ENCODE assay signal across 8 cellular contexts in genomic region chr10:90319188-90319914, GRCh38.
DNase-seq lines count a peak whose midpoint lies in the region; ATAC-seq and FAIRE-seq lines count a peak whose summit lies in the region.

No MANE protein-coding gene starts in this region.

- ATAC-seq in GM18873 (IDR thresholded peaks at IDR 0.05; ENCODE audit: low FRiP score, unreplicated experiment) (peak; percentile 93), HG03045 (IDR thresholded peaks at IDR 0.05; ENCODE audit: unreplicated experiment) (peak; percentile 73), left colon (no peak)

- peak; percentile 99 for FAIRE-seq in RCC 7860 (lab: Jason Lieb, UNC)

- peak; percentile 47 for DNase-seq in Ammon's horn (ENCODE audit: low spot score)
- peak; percentile 95 for DNase-seq in RCC 7860 (ENCODE audit: low spot score)
- peak; percentile 85 for DNase-seq in glomerular visceral epithelial cell (ENCODE audit: extremely low spot score)
- no peak for DNase-seq in NCI-H187 (lab: John Stamatoyannopoulos, UW)
- no peak for DNase-seq in cerebellum (ENCODE audit: low spot score)
- DNase-seq in left colon: no peak

- intact Hi-C loops in left colon (cut with DNase I, micrococcal nuclease): no loop called here

Comparison
In these comparisons a context has a peak if more than half of its experiments do, and no peak if none do; other contexts are left out.
1. DNase-seq: peak in Ammon's horn (single experiment), RCC 7860 (single experiment) and glomerular visceral epithelial cell (single experiment); none in NCI-H187 (0 of 2), cerebellum (single experiment) and left colon (0 of 2).